25 cellular contexts compared by ENCODE assay signal in the genomic region with DNA sequence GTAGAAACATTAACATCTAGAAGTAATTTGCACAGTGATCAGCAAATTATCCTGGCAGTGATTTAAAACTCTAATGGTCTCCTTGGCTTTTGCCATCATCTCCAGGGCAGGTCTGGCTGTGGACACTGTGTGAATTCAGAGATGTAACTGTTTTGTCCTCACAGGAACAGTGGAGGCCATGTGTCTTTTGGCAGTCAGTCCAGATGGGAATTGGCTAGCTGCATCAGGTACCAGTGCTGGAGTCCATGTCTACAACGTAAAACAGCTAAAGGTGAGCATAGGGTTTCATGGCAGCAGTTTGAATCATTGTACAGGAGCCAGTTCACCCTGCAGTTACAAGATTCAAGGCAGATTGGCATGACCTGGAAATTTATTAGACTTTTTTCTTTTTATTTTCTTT.
"Had no signal": no experiment of that assay in that cellular context is flagged by ENCODE, and none has a peak within 500 bp of the region (broad histone marks: within the 10 kb centered on the region; RNA-seq: fewer than 3 reads in every experiment).

No MANE protein-coding gene starts in this region.

- H3K9me3 Mint-ChIP-seq: activated CD4-positive, alpha-beta T cell treated with anti-CD3 and anti-CD28 coated beads, Interleukin-2, amount 10 ng/mL, durations not matched to agents 7 days and 5 days; activated CD8-positive, alpha-beta T cell treated with anti-CD3 and anti-CD28 coated beads for 36 hours; activated naive CD4-positive, alpha-beta T cell treated with anti-CD3 and anti-CD28 coated beads, Interleukin-2, amount 10 ng/mL, durations not matched to agents 7 days and 5 days; effector memory CD8-positive, alpha-beta T cell had no signal

- H3K4me3 Mint-ChIP-seq: activated CD4-positive, alpha-beta T cell treated with anti-CD3 and anti-CD28 coated beads, Interleukin-2, amount 10 ng/mL, durations not matched to agents 7 days and 5 days; activated CD8-positive, alpha-beta T cell treated with anti-CD3 and anti-CD28 coated beads for 36 hours; activated naive CD4-positive, alpha-beta T cell treated with anti-CD3 and anti-CD28 coated beads, Interleukin-2, amount 10 ng/mL, durations not matched to agents 7 days and 5 days; activated naive CD8-positive, alpha-beta T cell; effector memory CD8-positive, alpha-beta T cell had no signal

- H3K27me3 Mint-ChIP-seq: activated CD4-positive, alpha-beta T cell treated with anti-CD3 and anti-CD28 coated beads, Interleukin-2, amount 10 ng/mL, durations not matched to agents 7 days and 5 days; activated CD8-positive, alpha-beta T cell treated with anti-CD3 and anti-CD28 coated beads for 36 hours; activated naive CD4-positive, alpha-beta T cell treated with anti-CD3 and anti-CD28 coated beads, Interleukin-2, amount 10 ng/mL, durations not matched to agents 7 days and 5 days; activated naive CD8-positive, alpha-beta T cell; effector memory CD8-positive, alpha-beta T cell had no signal

- ATAC-seq: activated CD8-positive, alpha-beta T cell treated with anti-CD3 and anti-CD28 coated beads for 36 hours; effector memory CD8-positive, alpha-beta T cell; foreskin keratinocyte; gastrocnemius medialis; heart left ventricle had no signal

- DNase-seq: activated CD4-positive, alpha-beta T cell treated with anti-CD3 and anti-CD28 coated beads for 4 hours; activated CD4-positive, alpha-beta T cell treated with anti-CD3 and anti-CD28 coated beads, Interleukin-2, amount 10 ng/mL, durations not matched to agents 7 days and 5 days; activated CD4-positive, alpha-beta T cell treated with anti-CD3 and anti-CD28 coated beads, Interleukin-2, amount 50 U/mL, for 48 hours; activated CD4-positive, CD25-positive, alpha-beta regulatory T cell; activated CD4-positive, CD25-positive, alpha-beta regulatory T cell treated with anti-CD3 and anti-CD28 coated beads, Interleukin-2, amount 50 U/mL, for 72 hours; activated CD8-positive, alpha-beta memory T cell treated with anti-CD3 and anti-CD28 coated beads for 24 hours; activated CD8-positive, alpha-beta memory T cell treated with anti-CD3 and anti-CD28 coated beads, Interleukin-2, amount 50 U/mL, for 48 hours; activated CD8-positive, alpha-beta T cell treated with anti-CD3 and anti-CD28 coated beads for 36 hours; activated gamma-delta T cell; activated naive CD4-positive, alpha-beta T cell; activated naive CD4-positive, alpha-beta T cell treated with anti-CD3 and anti-CD28 coated beads, Interleukin-2, amount 10 ng/mL, durations not matched to agents 7 days and 5 days; activated T-cell treated with anti-CD3 and anti-CD28 coated beads, Interleukin-2, amount 50 U/mL, for 48 hours; brain microvascular endothelial cell; cortex of kidney; dermis blood vessel endothelial cell; effector CD4-positive, alpha-beta T cell; effector memory CD8-positive, alpha-beta T cell; erythroblast; foreskin keratinocyte; gastrocnemius medialis; glutamatergic neuron; heart left ventricle; T-helper 2 cell had no signal

- H3K4me3 ChIP-seq: esophagus muscularis mucosa, gastrocnemius medialis, heart left ventricle had no signal

- H3K27ac ChIP-seq: brain microvascular endothelial cell, esophagus muscularis mucosa, foreskin keratinocyte, gastrocnemius medialis, heart left ventricle had no signal

- H3K27me3 ChIP-seq: brain microvascular endothelial cell, esophagus muscularis mucosa, foreskin keratinocyte, gastrocnemius medialis, heart left ventricle had no signal

- H3K9me3 ChIP-seq: esophagus muscularis mucosa, gastrocnemius medialis, heart left ventricle had no signal

- H3K27ac Mint-ChIP-seq: activated CD4-positive, alpha-beta T cell treated with anti-CD3 and anti-CD28 coated beads, Interleukin-2, amount 10 ng/mL, durations not matched to agents 7 days and 5 days; activated CD8-positive, alpha-beta T cell treated with anti-CD3 and anti-CD28 coated beads for 36 hours; activated naive CD4-positive, alpha-beta T cell treated with anti-CD3 and anti-CD28 coated beads, Interleukin-2, amount 10 ng/mL, durations not matched to agents 7 days and 5 days; activated naive CD8-positive, alpha-beta T cell; effector memory CD8-positive, alpha-beta T cell had no signal

- H3K4me1 ChIP-seq: esophagus muscularis mucosa, foreskin keratinocyte, gastrocnemius medialis, heart left ventricle had no signal
